Comparison of ENCODE assay signal across 8 cellular contexts in genomic region chr7:3955751-3956696, GRCh38.
DNase-seq lines count a peak whose midpoint lies in the region; ATAC-seq and TF ChIP-seq lines count a peak whose summit lies in the region.

No MANE protein-coding gene starts in this region.

- DNase-seq in NCI-H345 treated with DMSO at 0.1 percent for 48 hours (lab: John Stamatoyannopoulos, UW; ENCODE audit: unreplicated experiment) (peak; percentile 16), left colon (no peak), progenitor cell of endocrine pancreas (ENCODE audit: low spot score, unreplicated experiment) (no peak), hippocampal formation (lab: John Stamatoyannopoulos, UW) (no peak)
- DNase-seq in T-helper 2 cell treated with Interferon-gamma antibody and Interleukin-4, amounts not matched to agents 5 μg/mL and 100 μg/mL, for 36 hours (ENCODE audit: low spot score), result no peak
- no peak for DNase-seq in activated T-helper 2 cell treated with anti-CD3 and anti-CD28 coated beads, Interferon-gamma antibody, Interleukin-2, Interleukin-4, amounts not matched to agents 10 μg/mL and 5 μg/mL and 100 μg/mL, durations not matched to agents 14 hours and 24 hours and 36 hours (ENCODE audit: low spot score)

- peaks cover 3% of the 10 kb centered on the region for H3K9me3 Mint-ChIP-seq in progenitor cell of endocrine pancreas (ENCODE audit: low read depth)
- H3K9me3 Mint-ChIP-seq in T-helper 2 cell treated with Interferon-gamma antibody and Interleukin-4, amounts not matched to agents 5 μg/mL and 100 μg/mL, for 36 hours, result no peaks in the 10 kb centered on the region
- no peaks in the 10 kb centered on the region for H3K9me3 Mint-ChIP-seq in activated T-helper 2 cell treated with anti-CD3 and anti-CD28 coated beads, Interferon-gamma antibody, Interleukin-2, Interleukin-4, amounts not matched to agents 10 μg/mL and 5 μg/mL and 100 μg/mL, durations not matched to agents 14 hours and 24 hours and 36 hours

- H3K36me3 Mint-ChIP-seq in progenitor cell of endocrine pancreas (ENCODE audit: insufficient read depth), result peaks cover 19% of the 10 kb centered on the region
- no peaks in the 10 kb centered on the region for H3K36me3 Mint-ChIP-seq in T-helper 2 cell treated with Interferon-gamma antibody and Interleukin-4, amounts not matched to agents 5 μg/mL and 100 μg/mL, for 36 hours (ENCODE audit: low read depth)
- H3K36me3 Mint-ChIP-seq in activated T-helper 2 cell treated with anti-CD3 and anti-CD28 coated beads, Interferon-gamma antibody, Interleukin-2, Interleukin-4, amounts not matched to agents 10 μg/mL and 5 μg/mL and 100 μg/mL, durations not matched to agents 14 hours and 24 hours and 36 hours (ENCODE audit: low read depth), result no peaks in the 10 kb centered on the region

- no peaks in the 10 kb centered on the region for H3K27me3 Mint-ChIP-seq in progenitor cell of endocrine pancreas
- H3K27me3 Mint-ChIP-seq in T-helper 2 cell treated with Interferon-gamma antibody and Interleukin-4, amounts not matched to agents 5 μg/mL and 100 μg/mL, for 36 hours (ENCODE audit: low read depth), result no peaks in the 10 kb centered on the region
- no peaks in the 10 kb centered on the region for H3K27me3 Mint-ChIP-seq in activated T-helper 2 cell treated with anti-CD3 and anti-CD28 coated beads, Interferon-gamma antibody, Interleukin-2, Interleukin-4, amounts not matched to agents 10 μg/mL and 5 μg/mL and 100 μg/mL, durations not matched to agents 14 hours and 24 hours and 36 hours (ENCODE audit: low read depth)

- intact Hi-C loops in left colon (cut with DNase I, micrococcal nuclease), result no loop called here
- intact Hi-C loops in activated T-helper 2 cell treated with anti-CD3 and anti-CD28 coated beads, Interferon-gamma antibody, Interleukin-2, Interleukin-4, amounts not matched to agents 10 μg/mL and 5 μg/mL and 100 μg/mL, durations not matched to agents 14 hours and 24 hours and 36 hours (cut with micrococcal nuclease), result no loop called here

- peak; percentile 70 for ATAC-seq in GM18861 (IDR thresholded peaks at IDR 0.05; ENCODE audit: unreplicated experiment)
- peak; percentile 81 for ATAC-seq in HG02642 (IDR thresholded peaks at IDR 0.05; ENCODE audit: poor library complexity, unreplicated experiment)
- ATAC-seq in left colon, result peak; percentile 94

- peaks cover 9% of the 10 kb centered on the region for H3K4me1 Mint-ChIP-seq in progenitor cell of endocrine pancreas (ENCODE audit: low read depth)
- no peaks in the 10 kb centered on the region for H3K4me1 Mint-ChIP-seq in T-helper 2 cell treated with Interferon-gamma antibody and Interleukin-4, amounts not matched to agents 5 μg/mL and 100 μg/mL, for 36 hours (ENCODE audit: low read depth)
- peaks cover 1% of the 10 kb centered on the region for H3K4me1 Mint-ChIP-seq in activated T-helper 2 cell treated with anti-CD3 and anti-CD28 coated beads, Interferon-gamma antibody, Interleukin-2, Interleukin-4, amounts not matched to agents 10 μg/mL and 5 μg/mL and 100 μg/mL, durations not matched to agents 14 hours and 24 hours and 36 hours (ENCODE audit: low read depth)

- no peak for TF ChIP-seq CTCF in progenitor cell of endocrine pancreas (IDR thresholded peaks at IDR 0.05; ENCODE audit: unreplicated experiment)

- no peak overlapping the region for H3K4me3 Mint-ChIP-seq in progenitor cell of endocrine pancreas (ENCODE audit: low read depth)
- H3K4me3 Mint-ChIP-seq in T-helper 2 cell treated with Interferon-gamma antibody and Interleukin-4, amounts not matched to agents 5 μg/mL and 100 μg/mL, for 36 hours, result no peak overlapping the region
- no peak overlapping the region for H3K4me3 Mint-ChIP-seq in activated T-helper 2 cell treated with anti-CD3 and anti-CD28 coated beads, Interferon-gamma antibody, Interleukin-2, Interleukin-4, amounts not matched to agents 10 μg/mL and 5 μg/mL and 100 μg/mL, durations not matched to agents 14 hours and 24 hours and 36 hours (ENCODE audit: low read depth)

- H3K27ac Mint-ChIP-seq in progenitor cell of endocrine pancreas, result no peak overlapping the region
- H3K27ac Mint-ChIP-seq in T-helper 2 cell treated with Interferon-gamma antibody and Interleukin-4, amounts not matched to agents 5 μg/mL and 100 μg/mL, for 36 hours, result no peak overlapping the region
- H3K27ac Mint-ChIP-seq in activated T-helper 2 cell treated with anti-CD3 and anti-CD28 coated beads, Interferon-gamma antibody, Interleukin-2, Interleukin-4, amounts not matched to agents 10 μg/mL and 5 μg/mL and 100 μg/mL, durations not matched to agents 14 hours and 24 hours and 36 hours, result no peak overlapping the region
